8 cellular contexts compared by ENCODE assay signal in genomic region chr16:66408181-66409048, GRCh38. TPM values are rescaled to one million over a fixed set of nuclear protein-coding genes. Genes with fewer than 3 reads are reported as not detected.
DNase-seq lines count a peak whose midpoint lies in the region; ATAC-seq, FAIRE-seq and TF ChIP-seq lines count a peak whose summit lies in the region.

No MANE protein-coding gene starts in this region.

- peak; percentile 76 for ATAC-seq in naive thymus-derived CD4-positive, alpha-beta T cell
- ATAC-seq in GM21447 (IDR thresholded peaks at IDR 0.05; ENCODE audit: unreplicated experiment): no peak
- ATAC-seq in aorta (ENCODE audit: low FRiP score): no peak

- H3K9me3 Mint-ChIP-seq in HFFc6: peaks cover 11% of the 10 kb centered on the region
- H3K9me3 Mint-ChIP-seq in T-helper 1 cell treated with Interleukin-12 subunit alpha and Interleukin-12 subunit beta and Interleukin-4 antibody, amounts not matched to agents 30 μg/mL and 1 μg/mL, for 36 hours: peaks cover 19% of the 10 kb centered on the region
- peaks cover 20% of the 10 kb centered on the region for H3K9me3 Mint-ChIP-seq in endodermal cell
- H3K9me3 Mint-ChIP-seq in naive thymus-derived CD4-positive, alpha-beta T cell: peaks cover 0 to 21% (median 11%) of the 10 kb centered on the region in 11 donors

- peak; percentile 75 for DNase-seq in HFFc6
- DNase-seq in endodermal cell: no peak
- DNase-seq in naive thymus-derived CD4-positive, alpha-beta T cell: peak in 7 of 9 donors; percentile 57 to 77 (median 71)
- no peak for DNase-seq in aorta
- no peak for DNase-seq in GM20000 (ENCODE audit: low spot score)

- H3K27me3 Mint-ChIP-seq in HFFc6 (ENCODE audit: insufficient read depth) (peaks cover 7% of the 10 kb centered on the region), endodermal cell (ENCODE audit: insufficient read depth) (peaks cover 37% of the 10 kb centered on the region)
- H3K27me3 Mint-ChIP-seq in T-helper 1 cell treated with Interleukin-12 subunit alpha and Interleukin-12 subunit beta and Interleukin-4 antibody, amounts not matched to agents 30 μg/mL and 1 μg/mL, for 36 hours (ENCODE audit: low read depth): peaks cover 34% of the 10 kb centered on the region
- H3K27me3 Mint-ChIP-seq in naive thymus-derived CD4-positive, alpha-beta T cell: peaks cover 0 to 24% (median 5%) of the 10 kb centered on the region in 5 donors

- H3K9ac ChIP-seq in endodermal cell (ENCODE audit: extremely low read depth, low read length, poor library complexity, severe bottlenecking): no peak overlapping the region

- H3K4me3 Mint-ChIP-seq in HFFc6 (peak overlapping the region; percentile 86), endodermal cell (no peak overlapping the region)
- peak overlapping the region; percentile 91 for H3K4me3 Mint-ChIP-seq in T-helper 1 cell treated with Interleukin-12 subunit alpha and Interleukin-12 subunit beta and Interleukin-4 antibody, amounts not matched to agents 30 μg/mL and 1 μg/mL, for 36 hours
- H3K4me3 Mint-ChIP-seq in naive thymus-derived CD4-positive, alpha-beta T cell: peak overlapping the region; percentile 83 to 99 (median 91)

- peaks cover 19% of the 10 kb centered on the region for H3K9me3 ChIP-seq in endodermal cell (ENCODE audit: control insufficient read depth, low read length)
- peaks cover 0 to 5% (median 0%) of the 10 kb centered on the region in 3 experiments for H3K9me3 ChIP-seq in naive thymus-derived CD4-positive, alpha-beta T cell (ENCODE audit: control insufficient read depth in 2 of 3, low read length in 3 of 3)
- H3K9me3 ChIP-seq in aorta (ENCODE audit: control insufficient read depth, low read length): no peaks in the 10 kb centered on the region

- intact Hi-C loops in naive thymus-derived CD4-positive, alpha-beta T cell (cut with micrococcal nuclease): loop anchor here (1.0 to 5.0 kb wide), 7 partner anchors 20 to 289 kb away; partner anchors contain the start of gene CMTM4 (in 1 of the 2)
- intact Hi-C loops in aorta (cut with DNase I): loop anchor here (5.0 to 10.0 kb wide), 4 partner anchors 179 to 456 kb away; partner anchors contain the start of gene CMTM3 (in 1 of the 2)

- H3K27ac Mint-ChIP-seq in HFFc6 (peak overlapping the region; percentile 98), endodermal cell (no peak overlapping the region)
- H3K27ac Mint-ChIP-seq in T-helper 1 cell treated with Interleukin-12 subunit alpha and Interleukin-12 subunit beta and Interleukin-4 antibody, amounts not matched to agents 30 μg/mL and 1 μg/mL, for 36 hours: peak overlapping the region; percentile 94
- H3K27ac Mint-ChIP-seq in naive thymus-derived CD4-positive, alpha-beta T cell: peak overlapping the region; percentile 88 to 99 (median 94)

- WGBS in endodermal cell (ENCODE audit: insufficient coverage in 1 of 2, insufficient read length in 1 of 2), 2 experiments: 52 to 73% methylated on average over 2 to 5 of the region's 5 CpGs
- WGBS in aorta, 2 donors: 64 to 74% methylated on average over 5 of the region's 5 CpGs

- H3K27me3 ChIP-seq in endodermal cell (ENCODE audit: control insufficient read depth, insufficient read depth, low read length, poor library complexity, severe bottlenecking) (no peaks in the 10 kb centered on the region), aorta (ENCODE audit: control insufficient read depth in 1 of 2, insufficient read depth in 2 of 2, low read length in 1 of 2) (no peaks in the 10 kb centered on the region)
- no peaks in the 10 kb centered on the region for H3K27me3 ChIP-seq in naive thymus-derived CD4-positive, alpha-beta T cell (ENCODE audit: control insufficient read depth in 2 of 2, insufficient read depth in 2 of 2, low read length in 2 of 2)

- H3K4me1 Mint-ChIP-seq in HFFc6 (ENCODE audit: low read depth) (peaks cover 30% of the 10 kb centered on the region), endodermal cell (peaks cover 8% of the 10 kb centered on the region)
- peaks cover 19% of the 10 kb centered on the region for H3K4me1 Mint-ChIP-seq in T-helper 1 cell treated with Interleukin-12 subunit alpha and Interleukin-12 subunit beta and Interleukin-4 antibody, amounts not matched to agents 30 μg/mL and 1 μg/mL, for 36 hours (ENCODE audit: low read depth)
- H3K4me1 Mint-ChIP-seq in naive thymus-derived CD4-positive, alpha-beta T cell: peaks cover 14 to 40% (median 33%) of the 10 kb centered on the region in 7 donors

- POLR2A ChIA-PET in naive thymus-derived CD4-positive, alpha-beta T cell (lab: Charles Lee): interaction anchor here (0.7 to 1.8 kb wide), 9 partner anchors 67 to 198 kb away, joined by 3 to 10 read pairs (median 4); partner anchors contain the start of gene CKLF

- H3K36me3 Mint-ChIP-seq in HFFc6 (ENCODE audit: low read depth) (peaks cover 12% of the 10 kb centered on the region), endodermal cell (ENCODE audit: low read depth) (no peaks in the 10 kb centered on the region)
- peaks cover 16% of the 10 kb centered on the region for H3K36me3 Mint-ChIP-seq in T-helper 1 cell treated with Interleukin-12 subunit alpha and Interleukin-12 subunit beta and Interleukin-4 antibody, amounts not matched to agents 30 μg/mL and 1 μg/mL, for 36 hours (ENCODE audit: low read depth)
- H3K36me3 Mint-ChIP-seq in naive thymus-derived CD4-positive, alpha-beta T cell: peaks cover 8 to 30% (median 28%) of the 10 kb centered on the region in 5 donors

- TF ChIP-seq CTCF in HFFc6 (IDR thresholded peaks at IDR 0.05): no peak
- no peak for TF ChIP-seq CTCF in endodermal cell (conservative IDR thresholded peaks at IDR 0.05)
- TF ChIP-seq CTCF in GM20000 (IDR thresholded peaks at IDR 0.05; ENCODE audit: extremely low read depth, missing control alignments): no peak

- H3K4me3 ChIP-seq in endodermal cell (ENCODE audit: low read length) (no peak overlapping the region), aorta (ENCODE audit: low read length in 2 of 2) (no peak overlapping the region)
- H3K4me3 ChIP-seq in naive thymus-derived CD4-positive, alpha-beta T cell (ENCODE audit: low read length): peak overlapping the region; percentile 52

- FAIRE-seq in A204.1 (lab: Jason Lieb, UNC): peak; percentile 92

- CTCF ChIA-PET in naive thymus-derived CD4-positive, alpha-beta T cell (lab: Charles Lee): interaction anchor here (0.5 to 5.9 kb wide), 11 partner anchors 13 to 464 kb away, joined by 3 to 84 read pairs (median 4); partner anchors contain the start of gene DYNC1LI2

- H3K36me3 ChIP-seq in endodermal cell (ENCODE audit: control insufficient read depth, insufficient read depth, low read length): no peaks in the 10 kb centered on the region
- peaks cover 0 to 7% (median 0%) of the 10 kb centered on the region in 3 experiments for H3K36me3 ChIP-seq in naive thymus-derived CD4-positive, alpha-beta T cell (ENCODE audit: control insufficient read depth in 2 of 3, insufficient read depth in 3 of 3, low read length in 3 of 3)
- no peaks in the 10 kb centered on the region for H3K36me3 ChIP-seq in aorta (ENCODE audit: control insufficient read depth in 1 of 2, insufficient read depth in 2 of 2, low read length in 1 of 2)

- H3K4me1 ChIP-seq in endodermal cell (ENCODE audit: control insufficient read depth, insufficient read depth, low read length) (no peaks in the 10 kb centered on the region), aorta (ENCODE audit: control insufficient read depth in 1 of 2, insufficient read depth in 2 of 2, low read length in 2 of 2) (no peaks in the 10 kb centered on the region)
- peaks cover 19 to 27% of the 10 kb centered on the region in 2 donors for H3K4me1 ChIP-seq in naive thymus-derived CD4-positive, alpha-beta T cell (ENCODE audit: control insufficient read depth in 2 of 2, insufficient read depth in 2 of 2, low read length in 2 of 2)

- H3K27ac ChIP-seq in endodermal cell (ENCODE audit: low read depth, low read length) (peak overlapping the region; percentile 62), aorta (ENCODE audit: low read depth in 1 of 2, low read length in 2 of 2) (no peak overlapping the region)
- H3K27ac ChIP-seq in naive thymus-derived CD4-positive, alpha-beta T cell (ENCODE audit: low read depth, low read length): peak overlapping the region; percentile 60

RNA-seq across cellular contexts. Expression of gene BEAN1, which starts 18.7 kb away (rescaled TPM):
- not detected for total RNA-seq in HFFc6 (2021; fragmentation: NEBNext Ultra II Directional; extraction: Animal tissue kit (Norgen Biotek cat#: 25700))
- total RNA-seq in endodermal cell: under 1 TPM in 1 of 2 donors, not detected in 1; 0.18 TPM
- polyA plus RNA-seq in endodermal cell (2013, experiment 1 of 2): 0.61 TPM
- polyA plus RNA-seq in endodermal cell (2013, experiment 2 of 2): 0.33 TPM
- not detected for total RNA-seq in naive thymus-derived CD4-positive, alpha-beta T cell
- not detected for polyA plus RNA-seq in naive thymus-derived CD4-positive, alpha-beta T cell
- 1 to 10 TPM in 1 of 2 donors, under 1 TPM in 1; 0.16 to 1.8 TPM for total RNA-seq in aorta
- under 1 TPM; 0.13 to 0.77 TPM for polyA plus RNA-seq in aorta

RNA-seq across cellular contexts. Expression of gene CDH5, which starts 41.9 kb away (rescaled TPM):
- not detected for total RNA-seq in HFFc6 (2021; fragmentation: NEBNext Ultra II Directional; extraction: Animal tissue kit (Norgen Biotek cat#: 25700))
- total RNA-seq in endodermal cell (under 1 TPM in 1 of 2 donors, not detected in 1; 0.18 TPM), aorta (10 to 100 TPM; 38.2 to 97.5 TPM)
- polyA plus RNA-seq in endodermal cell (2013, experiment 1 of 2): 0.39 TPM
- polyA plus RNA-seq in endodermal cell (2013, experiment 2 of 2): 0.75 TPM
- total RNA-seq in naive thymus-derived CD4-positive, alpha-beta T cell: not detected
- not detected for polyA plus RNA-seq in naive thymus-derived CD4-positive, alpha-beta T cell
- polyA plus RNA-seq in aorta: 1 to 10 TPM; 1.5 to 3.6 TPM

Comparison
In these comparisons a context has a peak if more than half of its experiments do, and no peak if none do; other contexts are left out.
1. DNase-seq: peak in HFFc6 (single experiment) and naive thymus-derived CD4-positive, alpha-beta T cell (7 of 9); none in endodermal cell (single experiment), aorta (0 of 2) and GM20000 (single experiment).
2. H3K27ac ChIP-seq: peak in endodermal cell (single experiment) and naive thymus-derived CD4-positive, alpha-beta T cell (single experiment); none in aorta (0 of 2).
3. RNA of gene CDH5, which starts 41.9 kb away (total RNA-seq): 38.2 to 97.5 TPM in aorta; 0.18 TPM in endodermal cell, not detected in HFFc6 and not detected in naive thymus-derived CD4-positive, alpha-beta T cell; every median in the first group is over 10 times any median in the second.